Comparison of ENCODE assay signal across 15 cellular contexts in the genomic region with DNA sequence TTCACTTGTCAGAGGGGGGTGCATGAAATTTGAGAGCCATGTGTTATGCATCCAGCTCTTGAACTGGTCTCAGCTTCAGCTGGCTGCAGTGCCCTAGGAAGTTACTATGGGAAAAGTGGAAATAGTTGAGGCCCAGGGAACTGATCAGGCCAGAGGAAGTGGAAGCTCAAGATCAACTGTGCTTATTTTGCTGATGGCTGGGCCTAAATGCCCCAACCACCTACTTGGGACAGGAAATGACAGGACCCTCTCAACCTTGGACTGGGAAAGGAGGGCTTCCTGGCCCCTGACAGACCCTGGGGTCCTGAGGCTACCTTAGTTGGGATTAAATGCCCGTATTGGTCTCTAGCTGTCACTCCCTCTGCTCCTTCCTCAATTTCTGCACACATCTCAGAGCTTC. TPM values are rescaled to one million over a fixed set of nuclear protein-coding genes. Genes with fewer than 3 reads are reported as not detected.
DNase-seq lines count a peak whose midpoint lies in the region; ATAC-seq, FAIRE-seq and TF ChIP-seq lines count a peak whose summit lies in the region.
"Had no signal": no experiment of that assay in that cellular context is flagged by ENCODE, and none has a peak within 500 bp of the region (broad histone marks: within the 10 kb centered on the region; RNA-seq: fewer than 3 reads in every experiment).

No MANE protein-coding gene starts in this region.

- H3K9me3 Mint-ChIP-seq in MCF 10A (ENCODE audit: unreplicated experiment) (no peaks in the 10 kb centered on the region), T-cell (no peaks in the 10 kb centered on the region), glutamatergic neuron (ENCODE audit: unreplicated experiment) (peaks cover 17% of the 10 kb centered on the region)

- H2AFZ ChIP-seq in mammary epithelial cell (ENCODE audit: low read depth, low read length), result no peak overlapping the region

- H3K79me2 ChIP-seq in mammary epithelial cell (ENCODE audit: insufficient read depth, low read length), result peaks cover 38% of the 10 kb centered on the region

- TF ChIP-seq CTCF in MCF 10A (IDR thresholded peaks at IDR 0.05; ENCODE audit: unreplicated experiment), result no peak
- no peak for TF ChIP-seq CTCF in mammary epithelial cell (conservative IDR thresholded peaks at IDR 0.05 in 1 of 2, IDR thresholded peaks at IDR 0.05 in 1 of 2; ENCODE audit: extremely low read depth in 1 of 2, insufficient read depth in 1 of 2, low read depth in 1 of 2, low read length in 2 of 2)
- no peak for TF ChIP-seq CTCF in glutamatergic neuron (IDR thresholded peaks at IDR 0.05; ENCODE audit: partially characterized antibody, unreplicated experiment)

- dilution Hi-C loops in mammary epithelial cell (cut with HindIII; ENCODE audit: low sequenced_read_pairs), result loop anchor here (5.0 to 25.0 kb wide), 4 partner anchors 40 to 1010 kb away; a partner anchor contains a TSS

- no peak overlapping the region for H3K4me3 ChIP-seq in mammary epithelial cell (replicated peaks in 1 of 3; ENCODE audit: insufficient read depth in 1 of 3, low read depth in 2 of 3, low read length in 3 of 3)
- H3K4me3 ChIP-seq in thymus (ENCODE audit: low read length), result no peak overlapping the region
- H3K4me3 ChIP-seq: thyroid gland had no signal

- H3K36me3 Mint-ChIP-seq in MCF 10A (ENCODE audit: insufficient read depth, unreplicated experiment) (peaks cover 41% of the 10 kb centered on the region), T-cell (peaks cover 17% of the 10 kb centered on the region), glutamatergic neuron (ENCODE audit: unreplicated experiment) (peaks cover 4% of the 10 kb centered on the region)

- in situ Hi-C loops in mammary epithelial cell (cut with MboI; ENCODE audit: low sequenced_read_pairs in 2 of 2), result no loop called here

- ATAC-seq in T-cell (replicated peaks in 1 of 4) (no peak), HG03139 (IDR thresholded peaks at IDR 0.05; ENCODE audit: unreplicated experiment) (no peak)

- H3K4me3 Mint-ChIP-seq in MCF 10A (ENCODE audit: unreplicated experiment) (no peak overlapping the region), T-cell (peak overlapping the region; percentile 85 to 97 (median 90)), glutamatergic neuron (ENCODE audit: unreplicated experiment) (peak overlapping the region; percentile 40)

- DNase-seq in MCF 10A (ENCODE audit: unreplicated experiment) (no peak), mammary epithelial cell (no peak), T-cell (no peak), glutamatergic neuron (no peak), HTR-8/SVneo (ENCODE audit: insufficient read length, low spot score) (no peak), NCI-H774 (lab: John Stamatoyannopoulos, UW) (no peak)
- DNase-seq: H9, left cardiac atrium, MV-4-11, NCI-H524 treated with DMSO at 0.1 percent for 48 hours, OCI-M1, thyroid gland had no signal

- CTCF ChIA-PET in MCF 10A (lab: Yijun Ruan, JAX) (interaction anchor here (0.6 to 1.2 kb wide), 9 partner anchors 21 to 1657 kb away, joined by 3 to 6 read pairs (median 3); a partner anchor contains a TSS), mammary epithelial cell (lab: Charles Lee; ENCODE audit: low non-redundant PET) (no interaction called here), T-cell (lab: Charles Lee) (interaction anchor here in 1 of 2 donors (1.2 to 3.9 kb wide), 5 partner anchors 11 to 157 kb away, joined by 4 to 22 read pairs (median 6); a partner anchor contains a TSS)

- FAIRE-seq in HTR-8/SVneo (lab: Jason Lieb, UNC), result no peak

- H3K4me1 Mint-ChIP-seq in MCF 10A (ENCODE audit: insufficient read depth, unreplicated experiment) (peaks cover 27% of the 10 kb centered on the region), T-cell (peaks cover 23 to 39% (median 36%) of the 10 kb centered on the region in 3 donors), glutamatergic neuron (ENCODE audit: low read depth, unreplicated experiment) (peaks cover 26% of the 10 kb centered on the region)

- H3K9me3 ChIP-seq in mammary epithelial cell (replicated peaks; ENCODE audit: insufficient read depth, low read length) (no peaks in the 10 kb centered on the region), thymus (ENCODE audit: control insufficient read depth) (no peaks in the 10 kb centered on the region)
- H3K9me3 ChIP-seq: thyroid gland had no signal

- peaks cover 16% of the 10 kb centered on the region for H3K4me1 ChIP-seq in mammary epithelial cell (ENCODE audit: insufficient read depth, low read length)
- peaks cover 22% of the 10 kb centered on the region for H3K4me1 ChIP-seq in thymus (ENCODE audit: control insufficient read depth, insufficient read depth, low read length)

- no TSS peak for BruUV-seq in MCF 10A (replicated peaks; lab: Mats Ljungman, UMichigan)
- BruUV-seq in mammary epithelial cell (replicated peaks; lab: Mats Ljungman, UMichigan), result no TSS peak

- H3K36me3 ChIP-seq in mammary epithelial cell (ENCODE audit: insufficient read depth, low read length) (no peaks in the 10 kb centered on the region), thymus (ENCODE audit: control insufficient read depth, insufficient read depth) (peaks cover 11% of the 10 kb centered on the region)

- WGBS in mammary epithelial cell (ENCODE audit: low coverage, missing lambda C conversion rate), result 100% methylated on average over 1 of the region's 1 CpG
- 94% methylated on average over 1 of the region's 1 CpG for WGBS in thymus

- intact Hi-C loops in MCF 10A (cut with micrococcal nuclease) (no loop called here), mammary epithelial cell (cut with micrococcal nuclease) (no loop called here)

- POLR2A ChIA-PET in MCF 10A (lab: Yijun Ruan, JAX) (interaction anchor here (1.0 to 5.8 kb wide), 11 partner anchors 11 to 157 kb away, joined by 3 to 75 read pairs (median 6); a partner anchor contains a TSS), T-cell (lab: Charles Lee) (interaction anchor here (0.7 to 1.1 kb wide), 4 partner anchors 11 to 342 kb away, joined by 3 to 7 read pairs (median 4); a partner anchor contains a TSS)

- H3K27me3 Mint-ChIP-seq in MCF 10A (ENCODE audit: insufficient read depth, unreplicated experiment) (no peaks in the 10 kb centered on the region), T-cell (no peaks in the 10 kb centered on the region), glutamatergic neuron (ENCODE audit: unreplicated experiment) (peaks cover 8% of the 10 kb centered on the region)
- H3K27me3 Mint-ChIP-seq: progenitor cell of endocrine pancreas had no signal

- H3K27ac ChIP-seq in mammary epithelial cell (ENCODE audit: insufficient read depth, low read depth, low read length) (no peak overlapping the region), thymus (ENCODE audit: low read depth) (peak overlapping the region; percentile 6)
- H3K27ac ChIP-seq: thyroid gland had no signal

- no peak overlapping the region for H3K4me2 ChIP-seq in mammary epithelial cell (ENCODE audit: insufficient read depth, low read depth, low read length)

- no peaks in the 10 kb centered on the region for H3K27me3 ChIP-seq in mammary epithelial cell (ENCODE audit: insufficient read depth, low read length)
- no peaks in the 10 kb centered on the region for H3K27me3 ChIP-seq in thymus (ENCODE audit: control insufficient read depth, insufficient read depth)
- H3K27me3 ChIP-seq: thyroid gland had no signal

- no peaks in the 10 kb centered on the region for H4K20me1 ChIP-seq in mammary epithelial cell (ENCODE audit: insufficient read depth, low read length)

- H3K27ac Mint-ChIP-seq in MCF 10A (ENCODE audit: low read depth, unreplicated experiment), result peak overlapping the region; percentile 98
- peak overlapping the region; percentile 89 to 93 for H3K27ac Mint-ChIP-seq in T-cell
- H3K27ac Mint-ChIP-seq in glutamatergic neuron (ENCODE audit: unreplicated experiment), result no peak overlapping the region
- H3K27ac Mint-ChIP-seq: H9 had no signal

- no peak overlapping the region for H3K9ac ChIP-seq in mammary epithelial cell (ENCODE audit: insufficient read depth, low read length)

RNA-seq across cellular contexts. Expression of a gene that starts 1.2 kb away (rescaled TPM):
- 29.3 and 33.1 TPM in 2 replicates for total RNA-seq in MCF 10A (2022)
- 10 to 100 TPM; 39.7 to 40.8 TPM for total RNA-seq in mammary epithelial cell
- polyA plus RNA-seq in mammary epithelial cell, result 16.2 TPM
- polyA minus RNA-seq in mammary epithelial cell, result 16.7 TPM
- total RNA-seq in T-cell, result 10 to 100 TPM; 26.1 to 58.3 (median 55.9) TPM
- 58.5 TPM for total RNA-seq in glutamatergic neuron (ENCODE audit: unreplicated experiment)
- 28.7 TPM for polyA plus RNA-seq in thymus

RNA-seq across cellular contexts. Expression of a gene that starts 10.6 kb away (rescaled TPM):
- 62.1 and 68.1 TPM in 2 replicates for total RNA-seq in MCF 10A (2022)
- 10 to 100 TPM; 65.6 to 65.7 TPM for total RNA-seq in mammary epithelial cell
- polyA plus RNA-seq in mammary epithelial cell, result 61.7 TPM
- polyA minus RNA-seq in mammary epithelial cell, result 75.9 TPM
- total RNA-seq in T-cell, result 10 to 100 TPM; 66.7 to 93.9 (median 80.4) TPM
- 88.0 TPM for total RNA-seq in glutamatergic neuron (ENCODE audit: unreplicated experiment)
- 155 TPM for polyA plus RNA-seq in thymus

RNA-seq across cellular contexts. Expression of a gene that starts 22.9 kb away (rescaled TPM):
- total RNA-seq in MCF 10A (2022) (12.9 and 20.7 TPM in 2 replicates), mammary epithelial cell (10 to 100 TPM in 1 of 2 donors, 1 to 10 TPM in 1; 4.2 to 17.2 TPM), T-cell (10 to 100 TPM; 15.0 to 22.8 (median 20.3) TPM), glutamatergic neuron (ENCODE audit: unreplicated experiment) (12.2 TPM)
- polyA plus RNA-seq in mammary epithelial cell (9.4 TPM), thymus (14.8 TPM)
- polyA minus RNA-seq in mammary epithelial cell, result 11.6 TPM

RNA-seq across cellular contexts. Expression of a gene that starts 23.5 kb away (rescaled TPM):
- 82.0 and 90.1 TPM in 2 replicates for total RNA-seq in MCF 10A (2022)
- 10 to 100 TPM; 27.7 to 62.2 TPM for total RNA-seq in mammary epithelial cell
- 31.1 TPM for polyA plus RNA-seq in mammary epithelial cell
- polyA minus RNA-seq in mammary epithelial cell, result 94.8 TPM
- 100 to 1,000 TPM in 3 of 5 donors, 10 to 100 TPM in 2; 84.8 to 152 (median 128) TPM for total RNA-seq in T-cell
- 71.4 TPM for total RNA-seq in glutamatergic neuron (ENCODE audit: unreplicated experiment)
- polyA plus RNA-seq in thymus, result 84.5 TPM

RNA-seq across cellular contexts. Expression of a gene that starts 38.3 kb away (rescaled TPM):
- 1.2 TPM in 2 replicates for total RNA-seq in MCF 10A (2022)
- total RNA-seq in mammary epithelial cell, result under 1 TPM in 1 of 2 donors, not detected in 1; 0.89 TPM
- polyA plus RNA-seq in mammary epithelial cell, result 0.31 TPM
- not detected for polyA minus RNA-seq in mammary epithelial cell
- total RNA-seq in T-cell, result under 1 TPM in 4 of 5 donors, not detected in 1; 0.15 to 0.38 (median 0.26) TPM
- 4.2 TPM for total RNA-seq in glutamatergic neuron (ENCODE audit: unreplicated experiment)
- polyA plus RNA-seq in thymus, result 1.3 TPM
